22 cellular contexts compared by ENCODE assay signal in genomic region chr13:110343241-110343865, GRCh38. TPM values are rescaled to one million over a fixed set of nuclear protein-coding genes. Genes with fewer than 3 reads are reported as not detected.
A peak's percentile ranks its signal among the peaks of the same experiment; 100 is the strongest.
DNase-seq lines count a peak whose midpoint lies in the region; FAIRE-seq and TF ChIP-seq lines count a peak whose summit lies in the region.
"Had no signal": no experiment of that assay in that cellular context is flagged by ENCODE, and none has a peak within 500 bp of the region (broad histone marks: within the 10 kb centered on the region; RNA-seq: fewer than 3 reads in every experiment).

No MANE protein-coding gene starts in this region.

- H3K4me1 ChIP-seq in mesenchymal stem cell (ENCODE audit: control insufficient read depth, insufficient read depth, low read depth, low read length) (peaks cover 51% of the 10 kb centered on the region), tibial artery (peaks cover 14 to 98% (median 76%) of the 10 kb centered on the region in 4 donors)

- peak overlapping the region; percentile 9 for H2AK5ac ChIP-seq in mesenchymal stem cell (ENCODE audit: low read length, severe bottlenecking)

- intact Hi-C loops in tibial artery (cut with DNase I; ENCODE audit: low total_unique reads): no loop called here

- H3K23ac ChIP-seq in mesenchymal stem cell (ENCODE audit: low read length in 2 of 2): no peak overlapping the region

- H3K79me1 ChIP-seq in mesenchymal stem cell (replicated peaks; ENCODE audit: low read length, poor library complexity, severe bottlenecking): peaks cover 16% of the 10 kb centered on the region

- 93% methylated on average over 16 of the region's 16 CpGs for WGBS in mesenchymal stem cell

- H3K36me3 ChIP-seq in bronchial epithelial cell (ENCODE audit: control insufficient read depth, insufficient read depth, low read length): no peaks in the 10 kb centered on the region
- H3K36me3 ChIP-seq in mesenchymal stem cell (ENCODE audit: control insufficient read depth in 1 of 2, insufficient read depth in 2 of 2, low read depth in 1 of 2, low read length in 2 of 2): peaks cover 0 to 33% of the 10 kb centered on the region in 2 experiments
- H3K36me3 ChIP-seq in tibial artery: no peaks in the 10 kb centered on the region
- H3K36me3 ChIP-seq: left ventricle myocardium inferior had no signal

- no peak overlapping the region for H2BK15ac ChIP-seq in mesenchymal stem cell (ENCODE audit: low read depth, poor library complexity, severe bottlenecking)

- no peak overlapping the region for H2BK120ac ChIP-seq in mesenchymal stem cell (ENCODE audit: low read depth, low read length)

- no peak overlapping the region for H2BK5ac ChIP-seq in mesenchymal stem cell (ENCODE audit: low read depth, low read length, poor library complexity, severe bottlenecking)

- H3K4me3 ChIP-seq in bronchial epithelial cell (ENCODE audit: low read depth, low read length) (no peak overlapping the region), mesenchymal stem cell (ENCODE audit: insufficient read depth in 1 of 2, low read depth in 1 of 2, low read length in 2 of 2) (no peak overlapping the region), tibial artery (no peak overlapping the region)
- H3K4me3 ChIP-seq: left ventricle myocardium inferior had no signal

- peak; percentile 93 for FAIRE-seq in bronchial epithelial cell (lab: Jason Lieb, UNC)
- FAIRE-seq: GM19239, HepG2 had no signal

- peak overlapping the region; percentile 18 to 19 for H3K18ac ChIP-seq in mesenchymal stem cell (ENCODE audit: low read depth in 1 of 2, low read length in 2 of 2)

- no peaks in the 10 kb centered on the region for H3K27me3 ChIP-seq in bronchial epithelial cell (ENCODE audit: control insufficient read depth, insufficient read depth, low read length)
- H3K27me3 ChIP-seq in mesenchymal stem cell (ENCODE audit: control insufficient read depth in 1 of 2, insufficient read depth in 1 of 2, low read length in 2 of 2): no peaks in the 10 kb centered on the region
- H3K27me3 ChIP-seq in tibial artery: no peaks in the 10 kb centered on the region

- DNase-seq in NCI-H226: peak; percentile 85
- DNase-seq in bronchial epithelial cell (ENCODE audit: low read depth): peak; percentile 96
- DNase-seq in mesenchymal stem cell: no peak
- DNase-seq in tibial artery: peak in 1 of 2 donors; percentile 72
- no peak for DNase-seq in HK-2 (ENCODE audit: unreplicated experiment)
- DNase-seq in AG20443 (ENCODE audit: low spot score): no peak
- DNase-seq in HCEC 1CT: no peak
- DNase-seq in medulla oblongata (ENCODE audit: extremely low spot score): no peak
- DNase-seq: activated CD8-positive, alpha-beta T cell treated with anti-CD3 and anti-CD28 coated beads, Interleukin-2, amount 10 ng/mL, durations not matched to agents 7 days and 5 days; activated naive CD8-positive, alpha-beta T cell treated with anti-CD3 and anti-CD28 coated beads for 36 hours; activated T-cell treated with anti-CD3 and anti-CD28 coated beads, Interleukin-2, amount 50 U/mL, for 48 hours; CD8-positive, alpha-beta memory T cell; central memory CD4-positive, alpha-beta T cell; foreskin fibroblast; left ventricle myocardium inferior; naive B cell; NCI-H187 treated with DMSO at 0.1 percent for 48 hours; NCI-H446 treated with DMSO at 0.1 percent for 48 hours; SHP77; T-helper 17 cell had no signal

- peak overlapping the region; percentile 61 for H4K91ac ChIP-seq in mesenchymal stem cell (ENCODE audit: low read length)

- H3K4ac ChIP-seq in mesenchymal stem cell (ENCODE audit: low read depth in 1 of 2, low read length in 2 of 2): peak overlapping the region; percentile 22 to 30

- H3K9ac ChIP-seq in mesenchymal stem cell (ENCODE audit: low read length): no peak overlapping the region

- H3K4me2 ChIP-seq in mesenchymal stem cell (ENCODE audit: low read length, poor library complexity, severe bottlenecking): no peak overlapping the region

- peak overlapping the region in 1 of 2 experiments; percentile 58 for H3K14ac ChIP-seq in mesenchymal stem cell (ENCODE audit: low read length in 2 of 2)

- no peak overlapping the region for H2AFZ ChIP-seq in mesenchymal stem cell (ENCODE audit: low read depth, low read length)

- H3K27ac ChIP-seq in mesenchymal stem cell (ENCODE audit: low read length, poor library complexity, severe bottlenecking): peak overlapping the region; percentile 69
- peak overlapping the region; percentile 92 to 93 for H3K27ac ChIP-seq in tibial artery

- no peak overlapping the region for H4K8ac ChIP-seq in mesenchymal stem cell (ENCODE audit: low read length)

- TF ChIP-seq CTCF in bronchial epithelial cell (IDR thresholded peaks at IDR 0.05; ENCODE audit: insufficient read depth, low read length, severe bottlenecking) (no peak), tibial artery (IDR thresholded peaks at IDR 0.05) (no peak)

- H3K9me3 ChIP-seq in mesenchymal stem cell (ENCODE audit: control insufficient read depth, low read length): no peaks in the 10 kb centered on the region
- no peaks in the 10 kb centered on the region for H3K9me3 ChIP-seq in tibial artery
- H3K9me3 ChIP-seq: left ventricle myocardium inferior had no signal

- peak overlapping the region in 1 of 2 experiments; percentile 25 for H2BK12ac ChIP-seq in mesenchymal stem cell (ENCODE audit: low read length in 2 of 2)

RNA-seq across cellular contexts. Expression of gene COL4A2, which starts 36.3 kb away (rescaled TPM):
- total RNA-seq in bronchial epithelial cell: 7.6 and 21.4 TPM in 2 replicates
- 2,099 TPM for polyA plus RNA-seq in mesenchymal stem cell (2013, experiment 1 of 2)
- 2,053 TPM for polyA plus RNA-seq in mesenchymal stem cell (2013, experiment 2 of 2)
- total RNA-seq: activated CD8-positive, alpha-beta T cell treated with anti-CD3 and anti-CD28 coated beads, Interleukin-2, amount 10 ng/mL, durations not matched to agents 7 days and 5 days; activated naive CD8-positive, alpha-beta T cell treated with anti-CD3 and anti-CD28 coated beads for 36 hours; CD8-positive, alpha-beta memory T cell had no signal
- polyA plus RNA-seq: CD8-positive, alpha-beta memory T cell had no signal

RNA-seq across cellular contexts. Expression of gene COL4A1, which starts 36.4 kb away (rescaled TPM):
- total RNA-seq in bronchial epithelial cell: 3.6 and 7.4 TPM in 2 replicates
- polyA plus RNA-seq in mesenchymal stem cell (2013, experiment 1 of 2): 2,271 TPM
- 2,270 TPM for polyA plus RNA-seq in mesenchymal stem cell (2013, experiment 2 of 2)
- total RNA-seq: activated CD8-positive, alpha-beta T cell treated with anti-CD3 and anti-CD28 coated beads, Interleukin-2, amount 10 ng/mL, durations not matched to agents 7 days and 5 days; activated naive CD8-positive, alpha-beta T cell treated with anti-CD3 and anti-CD28 coated beads for 36 hours; CD8-positive, alpha-beta memory T cell; HepG2 had no signal
- polyA plus RNA-seq: CD8-positive, alpha-beta memory T cell; HepG2 had no signal

Comparison
In these comparisons a context has a peak if more than half of its experiments do, and no peak if none do; other contexts are left out.
1. DNase-seq: peak in NCI-H226 (single experiment) and bronchial epithelial cell (single experiment); none in mesenchymal stem cell (single experiment), HK-2 (single experiment), AG20443 (single experiment), HCEC 1CT (single experiment) and medulla oblongata (single experiment).